ENCODE assay signal across 15 cellular contexts in genomic region chr7:78576196-78576595, GRCh38.
DNase-seq lines count a peak whose midpoint lies in the region; ATAC-seq and TF ChIP-seq lines count a peak whose summit lies in the region.
"Had no signal": no experiment of that assay in that cellular context is flagged by ENCODE, and none has a peak within 500 bp of the region (broad histone marks: within the 10 kb centered on the region; RNA-seq: fewer than 3 reads in every experiment).

No MANE protein-coding gene starts in this region.

- no peak for TF ChIP-seq EP300 in tibial nerve (IDR thresholded peaks at IDR 0.05)

- H3K9ac ChIP-seq in GM23248 (no peak overlapping the region), endodermal cell (ENCODE audit: extremely low read depth, low read length, poor library complexity, severe bottlenecking) (no peak overlapping the region)

- H3K4me1 Mint-ChIP-seq in endodermal cell (peaks cover 46% of the 10 kb centered on the region), nephron progenitor cell (peaks cover 23% of the 10 kb centered on the region)
- H3K4me1 Mint-ChIP-seq: CD14-positive monocyte, T-helper 17 cell had no signal

- H3F3A ChIP-seq in GM23248 (ENCODE audit: insufficient read depth), result peaks cover 6% of the 10 kb centered on the region; the same call in 1 of the 2 replicates

- DNase-seq in GM23248, result peak; percentile 56
- DNase-seq in LHCN-M2 (ENCODE audit: low read depth), result peak; percentile 74
- DNase-seq in endodermal cell, result peak; percentile 59
- peak; percentile 4 for DNase-seq in nephron progenitor cell
- no peak for DNase-seq in mesenteric fat pad (ENCODE audit: low spot score)
- DNase-seq in tibial nerve (ENCODE audit: low spot score in 2 of 2), result no peak
- no peak for DNase-seq in lower leg skin (ENCODE audit: low spot score in 2 of 2)
- DNase-seq: activated CD8-positive, alpha-beta memory T cell treated with anti-CD3 and anti-CD28 coated beads, Interleukin-2, amount 50 U/mL, for 4 hours; NCI-H82; T-helper 17 cell had no signal

- H4K20me1 ChIP-seq in GM23248 (ENCODE audit: insufficient read depth), result no peaks in the 10 kb centered on the region

- H3K36me3 Mint-ChIP-seq in endodermal cell (ENCODE audit: low read depth) (no peaks in the 10 kb centered on the region), nephron progenitor cell (ENCODE audit: low read depth) (no peaks in the 10 kb centered on the region)
- H3K36me3 Mint-ChIP-seq: activated naive CD8-positive, alpha-beta T cell; CD14-positive monocyte had no signal

- no peak overlapping the region for H3K4me2 ChIP-seq in GM23248 (ENCODE audit: unreplicated experiment)

- no peaks in the 10 kb centered on the region for H3K9me3 Mint-ChIP-seq in endodermal cell
- no peaks in the 10 kb centered on the region for H3K9me3 Mint-ChIP-seq in nephron progenitor cell

- no peak for ATAC-seq in HG03469 (IDR thresholded peaks at IDR 0.05; ENCODE audit: unreplicated experiment)
- ATAC-seq: activated CD4-positive, CD25-positive, alpha-beta regulatory T cell treated with anti-CD3 and anti-CD28 coated beads, Interleukin-2, amount 50 U/mL, for 24 hours; GM12878; T-helper 17 cell had no signal

- H2AFZ ChIP-seq in GM23248, result no peak overlapping the region; the same call in 1 of the 2 replicates

- H3K79me2 ChIP-seq in GM23248 (ENCODE audit: insufficient read depth), result no peaks in the 10 kb centered on the region

- peaks cover 9% of the 10 kb centered on the region for H3K4me1 ChIP-seq in GM23248 (ENCODE audit: insufficient read depth)
- H3K4me1 ChIP-seq in endodermal cell (ENCODE audit: control insufficient read depth, insufficient read depth, low read length), result peaks cover 15% of the 10 kb centered on the region
- no peaks in the 10 kb centered on the region for H3K4me1 ChIP-seq in tibial nerve

- H3K27me3 Mint-ChIP-seq in endodermal cell (ENCODE audit: insufficient read depth) (no peaks in the 10 kb centered on the region), nephron progenitor cell (ENCODE audit: low read depth, poor library complexity) (peaks cover 5% of the 10 kb centered on the region)
- H3K27me3 Mint-ChIP-seq: activated naive CD8-positive, alpha-beta T cell; T-helper 17 cell had no signal

- H3K27ac Mint-ChIP-seq in endodermal cell (peak overlapping the region; percentile 88), nephron progenitor cell (peak overlapping the region; percentile 59)
- H3K27ac Mint-ChIP-seq: activated naive CD8-positive, alpha-beta T cell; CD14-positive monocyte; T-helper 17 cell had no signal

- H3K27me3 ChIP-seq in GM23248 (replicated peaks; ENCODE audit: insufficient read depth) (no peaks in the 10 kb centered on the region), endodermal cell (ENCODE audit: control insufficient read depth, insufficient read depth, low read length, poor library complexity, severe bottlenecking) (no peaks in the 10 kb centered on the region), tibial nerve (no peaks in the 10 kb centered on the region)

- H3K4me3 ChIP-seq in GM23248, result no peak overlapping the region
- H3K4me3 ChIP-seq in endodermal cell (ENCODE audit: low read length), result no peak overlapping the region
- H3K4me3 ChIP-seq in tibial nerve, result no peak overlapping the region
- no peak overlapping the region for H3K4me3 ChIP-seq in lower leg skin (ENCODE audit: low read depth, poor library complexity, severe bottlenecking)
- H3K4me3 ChIP-seq: GM12878 had no signal

- intact Hi-C loops in lower leg skin (cut with DNase I; ENCODE audit: low total_unique reads), result no loop called here

- H3K9me3 ChIP-seq in GM23248 (ENCODE audit: low read depth) (no peaks in the 10 kb centered on the region), endodermal cell (ENCODE audit: control insufficient read depth, low read length) (no peaks in the 10 kb centered on the region), tibial nerve (no peaks in the 10 kb centered on the region)

- no peak for TF ChIP-seq POLR2A in tibial nerve (IDR thresholded peaks at IDR 0.05)
- no peak for TF ChIP-seq POLR2A in lower leg skin (IDR thresholded peaks at IDR 0.05)

- H3K4me3 Mint-ChIP-seq in endodermal cell, result no peak overlapping the region
- no peak overlapping the region for H3K4me3 Mint-ChIP-seq in nephron progenitor cell
- H3K4me3 Mint-ChIP-seq: activated naive CD8-positive, alpha-beta T cell; CD14-positive monocyte; T-helper 17 cell had no signal

- no peaks in the 10 kb centered on the region for H3K9me2 ChIP-seq in GM23248 (ENCODE audit: insufficient read depth)

- in situ Hi-C loops in GM23248 (cut with MboI), result no loop called here

- TF ChIP-seq CTCF in endodermal cell (conservative IDR thresholded peaks at IDR 0.05) (peak; percentile 60), nephron progenitor cell (IDR thresholded peaks at IDR 0.05) (no peak), tibial nerve (IDR thresholded peaks at IDR 0.05) (no peak), lower leg skin (IDR thresholded peaks at IDR 0.05) (no peak)

- H3K27ac ChIP-seq in GM23248 (peak overlapping the region; percentile 23; the same call in 1 of the 2 replicates), endodermal cell (ENCODE audit: low read depth, low read length) (no peak overlapping the region), tibial nerve (no peak overlapping the region)

- H3K36me3 ChIP-seq in GM23248 (ENCODE audit: low read depth), result no peaks in the 10 kb centered on the region
- H3K36me3 ChIP-seq in endodermal cell (ENCODE audit: control insufficient read depth, insufficient read depth, low read length), result no peaks in the 10 kb centered on the region
- H3K36me3 ChIP-seq in tibial nerve, result no peaks in the 10 kb centered on the region

Comparison
In these comparisons a context has a peak if more than half of its experiments do, and no peak if none do; other contexts are left out.
1. DNase-seq: peak in GM23248 (single experiment), LHCN-M2 (single experiment), endodermal cell (single experiment) and nephron progenitor cell (single experiment); none in mesenteric fat pad (single experiment), tibial nerve (0 of 2) and lower leg skin (0 of 2).